24 cellular contexts compared by ENCODE assay signal in the genomic region with DNA sequence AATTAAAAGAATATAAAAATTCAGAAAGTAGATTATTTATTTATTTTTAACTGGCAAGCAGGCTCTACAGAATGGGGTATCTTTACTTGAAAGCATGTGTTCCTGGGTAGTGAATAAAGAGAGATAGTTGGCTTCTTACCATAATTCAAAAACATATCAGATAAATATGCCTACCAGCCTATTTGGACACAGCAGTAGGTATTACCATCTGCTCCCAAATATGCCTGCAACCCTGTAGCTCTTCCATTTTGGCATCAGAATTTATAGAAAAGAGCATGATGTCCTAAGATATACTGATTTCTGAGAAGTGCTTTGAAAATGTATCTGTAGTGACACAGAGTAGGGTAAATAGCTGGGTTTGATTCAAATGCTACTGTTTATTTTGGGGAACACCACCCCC.
"Had no signal": no experiment of that assay in that cellular context is flagged by ENCODE, and none has a peak within 500 bp of the region (broad histone marks: within the 10 kb centered on the region; RNA-seq: fewer than 3 reads in every experiment).

No MANE protein-coding gene starts in this region.

- H3K27me3 ChIP-seq: Peyer's patch, SJSA1 had no signal

- ATAC-seq: activated CD4-positive, CD25-positive, alpha-beta regulatory T cell treated with anti-CD3 and anti-CD28 coated beads, Interleukin-2, amount 50 U/mL, for 24 hours; activated CD8-positive, alpha-beta T cell treated with anti-CD3 and anti-CD28 coated beads, Interleukin-2, amount 10 ng/mL, durations not matched to agents 7 days and 5 days; SK-N-SH treated with all-trans-retinoic acid at 6 μM for 48 hours had no signal

- H3K4me2 ChIP-seq: KMS-11 had no signal

- H3K27me3 Mint-ChIP-seq: activated naive CD4-positive, alpha-beta T cell treated with anti-CD3 and anti-CD28 coated beads, Interleukin-2, amount 50 U/mL, for 24 hours had no signal

- H3K27ac ChIP-seq: KMS-11, Peyer's patch, SJSA1 had no signal

- H3K36me3 ChIP-seq: Peyer's patch, SJSA1 had no signal

- H3K9me3 ChIP-seq: Peyer's patch, SJSA1 had no signal

- DNase-seq: activated CD4-positive, alpha-beta T cell treated with anti-CD3 and anti-CD28 coated beads for 48 hours; activated CD4-positive, alpha-beta T cell treated with anti-CD3 and anti-CD28 coated beads, Interleukin-2, amount 50 U/mL, for 4 hours; activated CD8-positive, alpha-beta memory T cell treated with anti-CD3 and anti-CD28 coated beads, Interleukin-2, amount 50 U/mL, for 48 hours; activated CD8-positive, alpha-beta T cell treated with anti-CD3 and anti-CD28 coated beads, Interleukin-2, amount 10 ng/mL, durations not matched to agents 7 days and 5 days; activated effector memory CD4-positive, alpha-beta T cell treated with Interleukin-2 at 50 U/mL for 16 hours; activated naive CD4-positive, alpha-beta T cell; activated T-cell treated with anti-CD3 and anti-CD28 coated beads, Interleukin-2, amount 50 U/mL, for 1 hour; aorta; central memory CD4-positive, alpha-beta T cell; NCI-H2029; NCI-H2107; NCI-H524 treated with DMSO at 0.1 percent for 48 hours; NCI-H774; NK-92 treated with Interleukin-12 subunit alpha and Interleukin-12 subunit beta, amount 100 ng/mL, for 24 hours; OCI-M1; Peyer's patch; SHP77 had no signal

- H3K4me3 Mint-ChIP-seq: activated CD8-positive, alpha-beta T cell treated with anti-CD3 and anti-CD28 coated beads, Interleukin-2, amount 10 ng/mL, durations not matched to agents 7 days and 5 days; activated naive CD4-positive, alpha-beta T cell treated with anti-CD3 and anti-CD28 coated beads, Interleukin-2, amount 50 U/mL, for 24 hours; activated T-helper 1 cell treated with anti-CD3 and anti-CD28 coated beads, Interleukin-12 subunit alpha, Interleukin-12 subunit beta, Interleukin-2, Interleukin-4 antibody, amounts not matched to agents 30 ng/mL and 10 ng/mL and 1 ng/mL, durations not matched to agents 14 hours and 24 hours and 36 hours; T-helper 1 cell treated with Interleukin-12 subunit alpha and Interleukin-12 subunit beta and Interleukin-4 antibody, amounts not matched to agents 30 μg/mL and 1 μg/mL, for 36 hours had no signal

- H3K9me3 Mint-ChIP-seq: activated naive CD4-positive, alpha-beta T cell treated with anti-CD3 and anti-CD28 coated beads, Interleukin-2, amount 50 U/mL, for 24 hours; activated T-helper 1 cell treated with anti-CD3 and anti-CD28 coated beads, Interleukin-12 subunit alpha, Interleukin-12 subunit beta, Interleukin-2, Interleukin-4 antibody, amounts not matched to agents 30 ng/mL and 10 ng/mL and 1 ng/mL, durations not matched to agents 14 hours and 24 hours and 36 hours; T-helper 1 cell treated with Interleukin-12 subunit alpha and Interleukin-12 subunit beta and Interleukin-4 antibody, amounts not matched to agents 30 μg/mL and 1 μg/mL, for 36 hours had no signal

- H3K4me1 Mint-ChIP-seq: activated naive CD4-positive, alpha-beta T cell treated with anti-CD3 and anti-CD28 coated beads, Interleukin-2, amount 50 U/mL, for 24 hours had no signal

- H3K36me3 Mint-ChIP-seq: activated naive CD4-positive, alpha-beta T cell treated with anti-CD3 and anti-CD28 coated beads, Interleukin-2, amount 50 U/mL, for 24 hours had no signal

- H3K4me1 ChIP-seq: Peyer's patch, SJSA1 had no signal

- H3K4me3 ChIP-seq: Peyer's patch, SJSA1 had no signal
